Comparison of ENCODE assay signal across 1 cellular context in genomic region chr4:7169134-7169533, GRCh38.
TF ChIP-seq lines count a peak whose summit lies in the region.

No MANE protein-coding gene starts in this region.

TF ChIP-seq in HepG2, 621 proteins besides CTCF, POLR2A, EP300 and RAD21:
- TF ChIP-seq, protein P1, sequence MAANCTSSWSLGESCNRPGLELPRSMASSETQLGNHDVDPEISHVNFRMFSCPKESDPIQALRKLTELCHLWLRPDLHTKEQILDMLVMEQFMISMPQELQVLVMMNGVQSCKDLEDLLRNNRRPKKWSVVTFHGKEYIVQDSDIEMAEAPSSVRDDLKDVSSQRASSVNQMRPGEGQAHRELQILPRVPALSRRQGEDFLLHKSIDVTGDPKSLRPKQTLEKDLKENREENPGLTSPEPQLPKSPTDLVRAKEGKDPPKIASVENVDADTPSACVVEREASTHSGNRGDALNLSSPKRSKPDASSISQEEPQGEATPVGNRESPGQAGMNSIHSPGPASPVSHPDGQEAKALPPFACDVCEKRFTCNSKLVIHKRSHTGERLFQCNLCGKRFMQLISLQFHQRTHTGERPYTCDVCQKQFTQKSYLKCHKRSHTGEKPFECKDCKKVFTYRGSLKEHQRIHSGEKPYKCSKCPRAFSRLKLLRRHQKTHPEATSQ (CRISPR knock-in tag; IDR thresholded peaks at IDR 0.05; ENCODE audit: borderline replicate concordance) = no peak
- TF ChIP-seq PAWR (CRISPR knock-in tag; IDR thresholded peaks at IDR 0.05; ENCODE audit: borderline replicate concordance) (no peak), ZNF550 (CRISPR knock-in tag; IDR thresholded peaks at IDR 0.05; ENCODE audit: borderline replicate concordance) (no peak), THAP8 (CRISPR knock-in tag; IDR thresholded peaks at IDR 0.05; ENCODE audit: borderline replicate concordance) (no peak), ASH2L (IDR thresholded peaks at IDR 0.05; ENCODE audit: insufficient read length, low read depth, low read length) (no peak), ZNF260 (CRISPR knock-in tag; IDR thresholded peaks at IDR 0.05; ENCODE audit: borderline replicate concordance, low read depth) (no peak), ATM (IDR thresholded peaks at IDR 0.05; ENCODE audit: borderline replicate concordance) (no peak), ZNF17 (CRISPR knock-in tag; IDR thresholded peaks at IDR 0.05) (no peak), ZNF44 (CRISPR knock-in tag; IDR thresholded peaks at IDR 0.05) (no peak), SAFB2 (CRISPR knock-in tag; IDR thresholded peaks at IDR 0.05; ENCODE audit: borderline replicate concordance, low read depth) (no peak), ZNF616 (CRISPR knock-in tag; IDR thresholded peaks at IDR 0.05; ENCODE audit: low read depth) (no peak), SP4 (CRISPR knock-in tag; IDR thresholded peaks at IDR 0.05) (no peak), SOX13 (IDR thresholded peaks at IDR 0.05) (no peak), SOX13 (CRISPR knock-in tag; conservative IDR thresholded peaks at IDR 0.05 in 1 of 2, IDR thresholded peaks at IDR 0.05 in 1 of 2) (no peak), SMAD1 (CRISPR knock-in tag; IDR thresholded peaks at IDR 0.05; ENCODE audit: borderline replicate concordance, low read depth) (no peak), CREB1 (IDR thresholded peaks at IDR 0.05) (no peak), CREB1 (CRISPR knock-in tag; IDR thresholded peaks at IDR 0.05) (no peak), ATF6 (CRISPR knock-in tag; conservative IDR thresholded peaks at IDR 0.05) (no peak), NFE2 (CRISPR knock-in tag; IDR thresholded peaks at IDR 0.05) (no peak), EEA1 (CRISPR knock-in tag; IDR thresholded peaks at IDR 0.05; ENCODE audit: borderline replicate concordance) (no peak), ATRX (CRISPR knock-in tag; IDR thresholded peaks at IDR 0.05; ENCODE audit: borderline replicate concordance) (no peak)
- TF ChIP-seq, protein P2, sequence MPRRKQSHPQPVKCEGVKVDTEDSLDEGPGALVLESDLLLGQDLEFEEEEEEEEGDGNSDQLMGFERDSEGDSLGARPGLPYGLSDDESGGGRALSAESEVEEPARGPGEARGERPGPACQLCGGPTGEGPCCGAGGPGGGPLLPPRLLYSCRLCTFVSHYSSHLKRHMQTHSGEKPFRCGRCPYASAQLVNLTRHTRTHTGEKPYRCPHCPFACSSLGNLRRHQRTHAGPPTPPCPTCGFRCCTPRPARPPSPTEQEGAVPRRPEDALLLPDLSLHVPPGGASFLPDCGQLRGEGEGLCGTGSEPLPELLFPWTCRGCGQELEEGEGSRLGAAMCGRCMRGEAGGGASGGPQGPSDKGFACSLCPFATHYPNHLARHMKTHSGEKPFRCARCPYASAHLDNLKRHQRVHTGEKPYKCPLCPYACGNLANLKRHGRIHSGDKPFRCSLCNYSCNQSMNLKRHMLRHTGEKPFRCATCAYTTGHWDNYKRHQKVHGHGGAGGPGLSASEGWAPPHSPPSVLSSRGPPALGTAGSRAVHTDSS (CRISPR knock-in tag; conservative IDR thresholded peaks at IDR 0.05) = no peak
